13 cellular contexts compared by ENCODE assay signal in genomic region chr5:140833993-140834392, GRCh38. TPM values are rescaled to one million over a fixed set of nuclear protein-coding genes. Genes with fewer than 3 reads are reported as not detected.
DNase-seq lines count a peak whose midpoint lies in the region; ATAC-seq and TF ChIP-seq lines count a peak whose summit lies in the region.
"Had no signal": no experiment of that assay in that cellular context is flagged by ENCODE, and none has a peak within 500 bp of the region (broad histone marks: within the 10 kb centered on the region; RNA-seq: fewer than 3 reads in every experiment).

Gene PCDHA7 (plus strand): TSS chr5:140834269. CDS start chr5:140834384, 115 bp downstream.

- H3K4me3 ChIP-seq in HCT116 (replicated peaks in 1 of 2; ENCODE audit: low read depth in 1 of 2, low read length in 2 of 2) (no peak within 1 kb of the TSS), iPS-15b (ENCODE audit: low read depth, low read length) (peak within 1 kb of the TSS; percentile 32)
- H3K4me3 ChIP-seq: ascending aorta; BLaER1 treated with 17β-estradiol and CSF1 and Interleukin-3, amounts not matched to agents 10 nM and 100 nM; skin epidermis had no signal

- H3K9me3 ChIP-seq in HCT116 (ENCODE audit: control insufficient read depth in 1 of 2, insufficient read depth in 1 of 2, low read depth in 1 of 2, low read length in 2 of 2) = no peaks in the 10 kb centered on the region; a peak in 1 of 4 replicates
- no peaks in the 10 kb centered on the region for H3K9me3 ChIP-seq in iPS-15b (ENCODE audit: control insufficient read depth, insufficient read depth, low read length)

- no peaks in the 10 kb centered on the region for H3K36me3 ChIP-seq in HCT116 (ENCODE audit: control insufficient read depth in 1 of 2, insufficient read depth in 2 of 2, low read length in 2 of 2)
- peaks cover 4% of the 10 kb centered on the region for H3K36me3 ChIP-seq in iPS-15b (ENCODE audit: control insufficient read depth, insufficient read depth, low read length)
- H3K36me3 ChIP-seq: ascending aorta; BLaER1 treated with 17β-estradiol and CSF1 and Interleukin-3, amounts not matched to agents 10 nM and 100 nM had no signal

- no peaks in the 10 kb centered on the region for H3K27me3 ChIP-seq in HCT116 (ENCODE audit: insufficient read depth, low read length)
- no peaks in the 10 kb centered on the region for H3K27me3 ChIP-seq in iPS-15b (ENCODE audit: control insufficient read depth, insufficient read depth, low read length)
- H3K27me3 ChIP-seq: ascending aorta; BLaER1 treated with 17β-estradiol and CSF1 and Interleukin-3, amounts not matched to agents 10 nM and 100 nM had no signal

- TF ChIP-seq RAD21 in HCT116 (IDR thresholded peaks at IDR 0.05; ENCODE audit: low read depth) = peak; percentile 28; the same call in 1 of the 2 replicates

- POLR2A ChIA-PET in HCT116 (lab: Charles Lee) = no interaction called here

- no peaks in the 10 kb centered on the region for H3K4me1 ChIP-seq in HCT116 (ENCODE audit: control insufficient read depth in 1 of 2, insufficient read depth in 2 of 2, low read length in 2 of 2)
- H3K4me1 ChIP-seq in iPS-15b (ENCODE audit: control insufficient read depth, insufficient read depth, low read length) = no peaks in the 10 kb centered on the region
- H3K4me1 ChIP-seq: ascending aorta; BLaER1 treated with 17β-estradiol and CSF1 and Interleukin-3, amounts not matched to agents 10 nM and 100 nM had no signal

- RAD21 ChIA-PET in HCT116 (lab: Charles Lee; ENCODE audit: low non-redundant PET in 1 of 2, low total read pairs in 2 of 2, uncharacterized antibody in 2 of 2, unreplicated experiment in 2 of 2) = no interaction called here

- no peak within 1 kb of the TSS for H2AFZ ChIP-seq in HCT116 (ENCODE audit: low read depth, low read length, poor library complexity, severe bottlenecking)

- intact Hi-C loops in HCT116 (cut with micrococcal nuclease) = no loop called here

- peak; percentile 8 for DNase-seq in A172 (ENCODE audit: low spot score)
- DNase-seq in HCT116 (ENCODE audit: low read depth, low spot score) = no peak
- peak; percentile 3 for DNase-seq in astrocyte of the hippocampus (ENCODE audit: low read depth, low spot score)
- DNase-seq in NK-92 (lab: John Stamatoyannopoulos, UW; ENCODE audit: unreplicated experiment) = no peak
- no peak for DNase-seq in COR-L47 (lab: John Stamatoyannopoulos, UW)
- no peak for DNase-seq in stimulated activated naive CD4-positive, alpha-beta T cell (lab: John Stamatoyannopoulos, UW)
- DNase-seq: stimulated activated CD8-positive, alpha-beta memory T cell treated with anti-CD3 and anti-CD28 coated beads, Interleukin-4, amount 100 ng/mL, for 48 hours had no signal

- peak in 1 of 3 experiments; percentile 12; a peak in 1 of 6 replicates for TF ChIP-seq CTCF in HCT116 (IDR thresholded peaks at IDR 0.05 in 2 of 3, conservative IDR thresholded peaks at IDR 0.05 in 1 of 3; ENCODE audit: borderline replicate concordance in 1 of 3, insufficient read depth in 1 of 3, low read depth in 2 of 3, low read length in 2 of 3)

- H3K79me2 ChIP-seq in HCT116 (ENCODE audit: insufficient read depth, low read length) = no peaks in the 10 kb centered on the region

- TF ChIP-seq POLR2A in HCT116 (IDR thresholded peaks at IDR 0.05; ENCODE audit: borderline replicate concordance, extremely low read depth, insufficient read depth, insufficient read length) = no peak

- no peaks in the 10 kb centered on the region for H3K9me2 ChIP-seq in HCT116 (ENCODE audit: insufficient read depth)

- H3K9ac ChIP-seq in HCT116 (ENCODE audit: low read length) (no peak within 1 kb of the TSS), iPS-15b (ENCODE audit: low read depth, low read length) (no peak within 1 kb of the TSS)
- H3K9ac ChIP-seq: BLaER1 treated with 17β-estradiol and CSF1 and Interleukin-3, amounts not matched to agents 10 nM and 100 nM had no signal

- CTCF ChIA-PET in HCT116 (lab: Charles Lee) = no interaction called here

- no TSS peak for BruUV-seq in HCT116 (replicated peaks; lab: Mats Ljungman, UMichigan)

- no peaks in the 10 kb centered on the region for H4K20me1 ChIP-seq in HCT116 (ENCODE audit: insufficient read depth)
- H4K20me1 ChIP-seq: BLaER1 treated with 17β-estradiol and CSF1 and Interleukin-3, amounts not matched to agents 10 nM and 100 nM had no signal

- H3K27ac ChIP-seq in HCT116 (ENCODE audit: low read depth, low read length) = no peak within 1 kb of the TSS
- H3K27ac ChIP-seq: ascending aorta; BLaER1 treated with 17β-estradiol and CSF1 and Interleukin-3, amounts not matched to agents 10 nM and 100 nM; skin epidermis had no signal

- H3K4me2 ChIP-seq in HCT116 (ENCODE audit: low read length) = no peak within 1 kb of the TSS
- H3K4me2 ChIP-seq: BLaER1 treated with 17β-estradiol and CSF1 and Interleukin-3, amounts not matched to agents 10 nM and 100 nM had no signal

- ATAC-seq in HCT116 (no peak), GM21786 (IDR thresholded peaks at IDR 0.05; ENCODE audit: unreplicated experiment) (no peak)

TF ChIP-seq in HCT116, 20 proteins besides CTCF, POLR2A, EP300 and RAD21:
- no peak for TF ChIP-seq CEBPB (IDR thresholded peaks at IDR 0.05; ENCODE audit: low read depth)
- TF ChIP-seq SRF (IDR thresholded peaks at IDR 0.05; ENCODE audit: low read depth) = no peak
- no peak for TF ChIP-seq CBX3 (IDR thresholded peaks at IDR 0.05; ENCODE audit: low read depth)
- TF ChIP-seq, protein P1, sequence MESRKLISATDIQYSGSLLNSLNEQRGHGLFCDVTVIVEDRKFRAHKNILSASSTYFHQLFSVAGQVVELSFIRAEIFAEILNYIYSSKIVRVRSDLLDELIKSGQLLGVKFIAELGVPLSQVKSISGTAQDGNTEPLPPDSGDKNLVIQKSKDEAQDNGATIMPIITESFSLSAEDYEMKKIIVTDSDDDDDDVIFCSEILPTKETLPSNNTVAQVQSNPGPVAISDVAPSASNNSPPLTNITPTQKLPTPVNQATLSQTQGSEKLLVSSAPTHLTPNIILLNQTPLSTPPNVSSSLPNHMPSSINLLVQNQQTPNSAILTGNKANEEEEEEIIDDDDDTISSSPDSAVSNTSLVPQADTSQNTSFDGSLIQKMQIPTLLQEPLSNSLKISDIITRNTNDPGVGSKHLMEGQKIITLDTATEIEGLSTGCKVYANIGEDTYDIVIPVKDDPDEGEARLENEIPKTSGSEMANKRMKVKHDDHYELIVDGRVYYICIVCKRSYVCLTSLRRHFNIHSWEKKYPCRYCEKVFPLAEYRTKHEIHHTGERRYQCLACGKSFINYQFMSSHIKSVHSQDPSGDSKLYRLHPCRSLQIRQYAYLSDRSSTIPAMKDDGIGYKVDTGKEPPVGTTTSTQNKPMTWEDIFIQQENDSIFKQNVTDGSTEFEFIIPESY (IDR thresholded peaks at IDR 0.05; ENCODE audit: extremely low read depth, insufficient replicate concordance, low read length) = no peak
- TF ChIP-seq YY1 (IDR thresholded peaks at IDR 0.05; ENCODE audit: extremely low read depth, insufficient replicate concordance, low read depth, low read length) = no peak
- TF ChIP-seq JUND (IDR thresholded peaks at IDR 0.05) = no peak
- no peak for TF ChIP-seq EZH2phosphoT487 (IDR thresholded peaks at IDR 0.05; ENCODE audit: borderline replicate concordance)
- no peak for TF ChIP-seq ZFX (IDR thresholded peaks at IDR 0.05)
- no peak for TF ChIP-seq EZH2 (IDR thresholded peaks at IDR 0.05)
- no peak for TF ChIP-seq ELF1 (IDR thresholded peaks at IDR 0.05; ENCODE audit: borderline replicate concordance, low read depth)
- TF ChIP-seq SIN3A (IDR thresholded peaks at IDR 0.05; ENCODE audit: low read depth) = no peak
- no peak for TF ChIP-seq POLR2AphosphoS5 (IDR thresholded peaks at IDR 0.05; ENCODE audit: low read depth, low read length)

RNA-seq across cellular contexts. Expression of gene PCDHA7, which starts in this region (rescaled TPM):
- 0.19 and 0.38 TPM in 2 replicates for total RNA-seq in A172 (2014; rRNA removed; shearing (Covaris generic))
- total RNA-seq in HCT116 (2021; ENCODE audit: unreplicated experiment) = not detected
- polyA plus RNA-seq in HCT116 (2012) = 0.01 TPM in 1 of 2 replicates, not detected in the other
- total RNA-seq: ascending aorta; T-helper 1 cell treated with Interleukin-12 subunit alpha and Interleukin-12 subunit beta and Interleukin-4 antibody, amounts not matched to agents 30 ng/mL and 1 ng/mL, for 36 hours had no signal

Comparison
In these comparisons a context has a peak if more than half of its experiments do, and no peak if none do; other contexts are left out.
1. Peak in DNase-seq in A172; RNA of the gene not detected or under 1 TPM.